ENCODE assay signal across 18 cellular contexts in the genomic region with DNA sequence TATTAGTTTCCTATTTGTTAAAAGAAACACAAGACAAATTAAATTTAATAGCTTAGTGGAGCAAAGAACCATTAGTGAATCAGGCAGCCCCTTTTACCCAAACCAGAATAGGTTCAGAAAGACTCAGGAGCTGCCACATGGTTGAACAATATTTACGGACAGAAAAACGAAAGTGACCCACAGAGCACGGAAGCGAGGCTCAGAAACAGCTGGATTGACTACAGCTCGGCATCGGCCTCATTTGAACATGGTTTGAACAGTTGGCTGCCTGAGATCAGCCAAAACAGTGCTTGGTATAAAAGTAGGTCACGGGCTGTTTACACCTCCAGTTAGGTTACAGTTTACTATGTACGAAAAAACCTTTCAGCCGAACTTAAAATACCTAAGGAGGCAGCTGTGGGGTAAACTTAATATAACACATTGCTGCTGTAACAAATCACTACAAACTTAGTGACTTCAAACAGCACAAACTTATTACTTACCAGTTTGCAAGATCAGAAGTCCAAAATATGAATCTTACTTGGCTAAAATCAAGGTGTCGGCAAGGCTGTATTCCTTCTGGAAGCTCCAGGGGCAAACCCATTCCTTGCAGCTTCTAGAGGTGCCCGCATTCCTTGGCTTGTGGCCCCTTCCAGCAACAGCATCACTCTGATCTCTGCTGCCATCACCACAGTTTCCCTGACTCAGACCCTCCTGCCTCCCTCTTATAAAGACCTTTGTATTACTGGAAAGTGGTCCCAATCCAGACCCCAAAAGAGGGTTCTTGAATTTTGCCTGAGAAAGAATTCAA. TPM values are rescaled to one million over a fixed set of nuclear protein-coding genes. Genes with fewer than 3 reads are reported as not detected.
DNase-seq lines count a peak whose midpoint lies in the region; ATAC-seq, FAIRE-seq and TF ChIP-seq lines count a peak whose summit lies in the region.
"Had no signal": no experiment of that assay in that cellular context is flagged by ENCODE, and none has a peak within 500 bp of the region (broad histone marks: within the 10 kb centered on the region; RNA-seq: fewer than 3 reads in every experiment).

No MANE protein-coding gene starts in this region.

- POLR2A ChIA-PET in HepG2 (lab: Yijun Ruan, JAX): no interaction called here

- H3K79me2 ChIP-seq in HepG2 (ENCODE audit: insufficient read depth, low read length): no peaks in the 10 kb centered on the region
- H3K79me2 ChIP-seq in GM23338 (replicated peaks; ENCODE audit: insufficient read depth): no peaks in the 10 kb centered on the region

- H3K27me3 Mint-ChIP-seq in GM23338 (ENCODE audit: insufficient read depth, low read depth, poor library complexity): peaks cover 7% of the 10 kb centered on the region

- H3F3A ChIP-seq in GM23338 (replicated peaks; ENCODE audit: low read depth): no peaks in the 10 kb centered on the region

- CTCF ChIA-PET in HepG2 (lab: Yijun Ruan, JAX; ENCODE audit: low intra/inter-chr PET ratio, low total read pairs): no interaction called here

- in situ Hi-C loops in HepG2 (cut with HindIII; ENCODE audit: extremely low pct_ligation_motif_present, low pct_unique_long_range_greater_than_20kb): no loop called here
- in situ Hi-C loops in GM13977 (cut with MboI; ENCODE audit: low pct_unique_long_range_greater_than_20kb, low sequenced_read_pairs, unreplicated experiment): no loop called here

- TF ChIP-seq EP300 in HepG2 (IDR thresholded peaks at IDR 0.05; ENCODE audit: low read depth in 2 of 2, low read length in 2 of 2) (no peak), HepG2 (CRISPR knock-in tag; IDR thresholded peaks at IDR 0.05; ENCODE audit: borderline replicate concordance) (no peak)

- H3K36me3 ChIP-seq in HepG2 (replicated peaks in 1 of 2; ENCODE audit: control insufficient read depth in 1 of 2, insufficient read depth in 2 of 2, low read length in 2 of 2) (no peaks in the 10 kb centered on the region), right lobe of liver (no peaks in the 10 kb centered on the region), neutrophil (peaks cover 73% of the 10 kb centered on the region), GM23338 (ENCODE audit: insufficient read depth) (no peaks in the 10 kb centered on the region)
- H3K36me3 ChIP-seq: BLaER1 had no signal

- no peak overlapping the region for H3K9ac ChIP-seq in HepG2 (ENCODE audit: insufficient read depth, low read depth, low read length)
- H3K9ac ChIP-seq: BLaER1, GM23248 had no signal

- H3K4me3 ChIP-seq in HepG2 (replicated peaks in 1 of 3; ENCODE audit: insufficient read depth in 1 of 3, low read depth in 2 of 3, low read length in 3 of 3) (peak overlapping the region in 2 of 3 experiments; percentile 15 to 39; a peak in 3 of 6 replicates), right lobe of liver (no peak overlapping the region), neutrophil (ENCODE audit: low read depth in 1 of 2, low read length in 1 of 2) (no peak overlapping the region), GM23338 (no peak overlapping the region)
- H3K4me3 ChIP-seq: BLaER1, GM23248 had no signal

- H3K27me3 ChIP-seq in HepG2 (ENCODE audit: control insufficient read depth in 1 of 2, insufficient read depth in 2 of 2, low read length in 2 of 2) (peaks cover 1 to 14% of the 10 kb centered on the region in 2 experiments; a peak in 3 of 5 replicates), right lobe of liver (no peaks in the 10 kb centered on the region), neutrophil (no peaks in the 10 kb centered on the region), GM23338 (ENCODE audit: insufficient read depth) (no peaks in the 10 kb centered on the region)
- H3K27me3 ChIP-seq: BLaER1 had no signal

- H2AFZ ChIP-seq in HepG2 (ENCODE audit: low read length) (peak overlapping the region; percentile 19), GM23338 (no peak overlapping the region)
- H2AFZ ChIP-seq: GM23248 had no signal

- H3K9me3 ChIP-seq in HepG2 (ENCODE audit: low read length) (peaks cover 7% of the 10 kb centered on the region; the same call in 1 of the 2 replicates), right lobe of liver (no peaks in the 10 kb centered on the region), neutrophil (no peaks in the 10 kb centered on the region)
- H3K9me3 ChIP-seq: BLaER1, Caco-2 had no signal

- no peak for FAIRE-seq in HepG2 (lab: Jason Lieb, UNC)
- FAIRE-seq: GM18507 had no signal

- TF ChIP-seq CTCF in HepG2 (CRISPR knock-in tag; IDR thresholded peaks at IDR 0.05): no peak
- TF ChIP-seq CTCF in right lobe of liver (IDR thresholded peaks at IDR 0.05): no peak
- no peak for TF ChIP-seq CTCF in neutrophil (IDR thresholded peaks at IDR 0.05)
- TF ChIP-seq CTCF in GM23338 (conservative IDR thresholded peaks at IDR 0.05; ENCODE audit: low read depth in 2 of 2): no peak
- no peak for TF ChIP-seq CTCF in GM13977 (IDR thresholded peaks at IDR 0.05; ENCODE audit: extremely low read depth, insufficient read depth, missing control alignments)

- 23% methylated on average over 11 of the region's 11 CpGs for WGBS in HepG2 (ENCODE audit: low lambda C conversion rate)
- 79% methylated on average over 10 of the region's 11 CpGs for WGBS in right lobe of liver (ENCODE audit: insufficient coverage, low coverage, low lambda C conversion rate, missing lambda C conversion rate)

- no peak overlapping the region for H3K27ac ChIP-seq in HepG2 (ENCODE audit: extremely low read length, insufficient read depth, low read length)
- H3K27ac ChIP-seq in right lobe of liver: no peak overlapping the region
- H3K27ac ChIP-seq in neutrophil: peak overlapping the region; percentile 77
- no peak overlapping the region for H3K27ac ChIP-seq in GM23338 (ENCODE audit: low read depth)
- H3K27ac ChIP-seq: BLaER1, GM23248 had no signal

- no TSS peak for BruUV-seq in HepG2 (replicated peaks; lab: Mats Ljungman, UMichigan)

- DNase-seq in HepG2 (ENCODE audit: low spot score) (no peak), right lobe of liver (no peak), RPMI8226 (peak; percentile 59), GM23338 (ENCODE audit: low spot score) (no peak), GM13977 (ENCODE audit: low spot score) (no peak)
- DNase-seq: 8988T; AML-193; Caco-2; CD8-positive, alpha-beta memory T cell; DMS53; GM23248; H7 had no signal

- TF ChIP-seq POLR2A in HepG2 (IDR thresholded peaks at IDR 0.05; ENCODE audit: insufficient read depth in 1 of 2, low read depth in 2 of 2, low read length in 2 of 2): no peak
- TF ChIP-seq POLR2A in right lobe of liver (IDR thresholded peaks at IDR 0.05): no peak

- ATAC-seq in HepG2: no peak
- no peak for ATAC-seq in right lobe of liver
- no peak for ATAC-seq in HG03135 (IDR thresholded peaks at IDR 0.05; ENCODE audit: unreplicated experiment)
- no peak for ATAC-seq in GM23338
- no peak for ATAC-seq in GM21447 (IDR thresholded peaks at IDR 0.05; ENCODE audit: unreplicated experiment)

- H3K4me1 Mint-ChIP-seq in GM23338: peaks cover 27% of the 10 kb centered on the region
- H3K4me1 Mint-ChIP-seq: CD8-positive, alpha-beta memory T cell had no signal

- TF ChIP-seq RAD21 in HepG2 (CRISPR knock-in tag; IDR thresholded peaks at IDR 0.05): no peak

- intact Hi-C loops in HepG2 (cut with micrococcal nuclease; ENCODE audit: unreplicated experiment) (no loop called here), right lobe of liver (cut with DNase I) (no loop called here)

- peak overlapping the region; percentile 56 for H3K4me2 ChIP-seq in HepG2 (ENCODE audit: low read depth, low read length)
- H3K4me2 ChIP-seq in GM23338: no peak overlapping the region
- H3K4me2 ChIP-seq: BLaER1 had no signal

- H3K4me1 ChIP-seq in HepG2 (ENCODE audit: insufficient read depth, low read length) (no peaks in the 10 kb centered on the region), right lobe of liver (no peaks in the 10 kb centered on the region), neutrophil (ENCODE audit: control insufficient read depth in 1 of 2, insufficient read depth in 1 of 2, low read depth in 1 of 2, low read length in 1 of 2) (peaks cover 61 to 84% of the 10 kb centered on the region in 2 experiments), GM23338 (ENCODE audit: insufficient read depth) (peaks cover 18% of the 10 kb centered on the region; the same call in 1 of the 2 replicates)
- H3K4me1 ChIP-seq: BLaER1 had no signal

- H3K36me3 Mint-ChIP-seq in GM23338 (ENCODE audit: low read depth): no peaks in the 10 kb centered on the region
- H3K36me3 Mint-ChIP-seq: CD8-positive, alpha-beta memory T cell had no signal

- H4K20me1 ChIP-seq in HepG2 (ENCODE audit: insufficient read depth, low read length) (no peaks in the 10 kb centered on the region), GM23338 (replicated peaks; ENCODE audit: insufficient read depth) (no peaks in the 10 kb centered on the region)
- H4K20me1 ChIP-seq: BLaER1 had no signal

- H3K9me3 Mint-ChIP-seq in GM23338: peaks cover 11% of the 10 kb centered on the region; the same call in 2 of the 3 replicates

- H3K9me2 ChIP-seq in GM23338 (ENCODE audit: insufficient read depth): 0 out of 2 replicates have a peak, but pooled peaks cover 5% of the 10 kb centered on the region

- H3K4me3 Mint-ChIP-seq in GM23338: no peak overlapping the region
- H3K4me3 Mint-ChIP-seq: CD8-positive, alpha-beta memory T cell had no signal

- H3K27ac Mint-ChIP-seq in GM23338: no peak overlapping the region
- H3K27ac Mint-ChIP-seq: CD8-positive, alpha-beta memory T cell had no signal

RNA-seq across cellular contexts. Expression of a gene that starts 11.8 kb away (rescaled TPM):
- total RNA-seq in HepG2 (2016; rRNA removed; fragmentation: Illumina TruSeq; extraction: Trizol) (0.04 TPM in 1 of 2 replicates, not detected in the other), right lobe of liver (1 to 10 TPM in 4 of 6 experiments, under 1 TPM in 2; 0.12 to 4.7 (median 1.4) TPM)
- total RNA-seq in HepG2 (2016; cell fraction: cytosol; rRNA removed; fragmentation: Illumina TruSeq; extraction: Trizol; ENCODE audit: low read depth): not detected in 2 replicates
- not detected in 2 replicates for total RNA-seq in HepG2 (2016; cell fraction: insoluble cytoplasmic fraction; rRNA removed; fragmentation: Illumina TruSeq; extraction: Trizol)
- not detected in 2 replicates for total RNA-seq in HepG2 (2016; cell fraction: membrane; rRNA removed; fragmentation: Illumina TruSeq; extraction: Trizol)
- not detected in 2 replicates for total RNA-seq in HepG2 (2016; cell fraction: nucleus; rRNA removed; fragmentation: Illumina TruSeq; extraction: Trizol)
- polyA plus RNA-seq in HepG2 (2011; rRNA removed) (0.04 TPM in 1 of 2 replicates, not detected in the other), GM23338 (2016; fragmentation: Nextera tagmentation; extraction: Ambion mirVana) (0.45 TPM in 1 of 2 replicates, not detected in the other)
- 0.04 TPM in 1 of 2 replicates, not detected in the other for polyA plus RNA-seq in HepG2 (2011; cell fraction: cytosol; rRNA removed)
- not detected in 2 replicates for polyA plus RNA-seq in HepG2 (2011; cell fraction: nucleus; rRNA removed)
- polyA plus RNA-seq in HepG2 (2012): not detected in 2 replicates
- polyA plus RNA-seq in HepG2 (2016; cell fraction: cytosol; fragmentation: Illumina TruSeq; extraction: Trizol; ENCODE audit: low read depth): not detected in 2 replicates
- polyA plus RNA-seq in HepG2 (2016; cell fraction: insoluble cytoplasmic fraction; fragmentation: Illumina TruSeq; extraction: Trizol; ENCODE audit: low read depth): not detected in 2 replicates
- polyA plus RNA-seq in HepG2 (2016; cell fraction: membrane; fragmentation: Illumina TruSeq; extraction: Trizol; ENCODE audit: low read depth): not detected in 2 replicates
- not detected in 2 replicates for polyA plus RNA-seq in HepG2 (2016; cell fraction: nucleus; fragmentation: Illumina TruSeq; extraction: Trizol; ENCODE audit: insufficient read depth, low read depth)
- not detected in 2 replicates for polyA minus RNA-seq in HepG2 (2011; rRNA and poly(A)+ RNA removed; ENCODE audit: low replicate concordance)
- polyA minus RNA-seq in HepG2 (2011; cell fraction: cytosol; rRNA and poly(A)+ RNA removed): not detected in 2 replicates
- not detected in 2 replicates for polyA minus RNA-seq in HepG2 (2011; cell fraction: nucleus; rRNA and poly(A)+ RNA removed)
- 0.08 and 0.52 TPM in 2 replicates for total RNA-seq in GM23338 (2014; rRNA removed; shearing (Covaris generic))
- total RNA-seq: Caco-2, GM23248, HT-29 had no signal
- polyA plus RNA-seq: GM23248 had no signal

RNA-seq across cellular contexts. Expression of a gene that starts 52.2 kb away (rescaled TPM):
- total RNA-seq in HepG2 (2016; rRNA removed; fragmentation: Illumina TruSeq; extraction: Trizol) (not detected in 2 replicates), right lobe of liver (not detected)
- not detected in 2 replicates for total RNA-seq in HepG2 (2016; cell fraction: cytosol; rRNA removed; fragmentation: Illumina TruSeq; extraction: Trizol; ENCODE audit: low read depth)
- total RNA-seq in HepG2 (2016; cell fraction: insoluble cytoplasmic fraction; rRNA removed; fragmentation: Illumina TruSeq; extraction: Trizol): not detected in 2 replicates
- not detected in 2 replicates for total RNA-seq in HepG2 (2016; cell fraction: membrane; rRNA removed; fragmentation: Illumina TruSeq; extraction: Trizol)
- not detected in 2 replicates for total RNA-seq in HepG2 (2016; cell fraction: nucleus; rRNA removed; fragmentation: Illumina TruSeq; extraction: Trizol)
- polyA plus RNA-seq in HepG2 (2011; rRNA removed) (not detected in 2 replicates), GM23338 (2016; fragmentation: Nextera tagmentation; extraction: Ambion mirVana) (not detected in 2 replicates)
- polyA plus RNA-seq in HepG2 (2011; cell fraction: cytosol; rRNA removed): 0.03 TPM in 1 of 2 replicates, not detected in the other
- not detected in 2 replicates for polyA plus RNA-seq in HepG2 (2011; cell fraction: nucleus; rRNA removed)
- polyA plus RNA-seq in HepG2 (2012): not detected in 2 replicates
- not detected in 2 replicates for polyA plus RNA-seq in HepG2 (2016; cell fraction: cytosol; fragmentation: Illumina TruSeq; extraction: Trizol; ENCODE audit: low read depth)
- not detected in 2 replicates for polyA plus RNA-seq in HepG2 (2016; cell fraction: insoluble cytoplasmic fraction; fragmentation: Illumina TruSeq; extraction: Trizol; ENCODE audit: low read depth)
- polyA plus RNA-seq in HepG2 (2016; cell fraction: membrane; fragmentation: Illumina TruSeq; extraction: Trizol; ENCODE audit: low read depth): not detected in 2 replicates
- not detected in 2 replicates for polyA plus RNA-seq in HepG2 (2016; cell fraction: nucleus; fragmentation: Illumina TruSeq; extraction: Trizol; ENCODE audit: insufficient read depth, low read depth)
- polyA minus RNA-seq in HepG2 (2011; rRNA and poly(A)+ RNA removed; ENCODE audit: low replicate concordance): not detected in 2 replicates
- not detected in 2 replicates for polyA minus RNA-seq in HepG2 (2011; cell fraction: cytosol; rRNA and poly(A)+ RNA removed)
- not detected in 2 replicates for polyA minus RNA-seq in HepG2 (2011; cell fraction: nucleus; rRNA and poly(A)+ RNA removed)
- total RNA-seq in GM23338 (2014; rRNA removed; shearing (Covaris generic)): not detected in 2 replicates
- total RNA-seq: Caco-2; CD8-positive, alpha-beta memory T cell; GM23248; H7; HT-29 had no signal
- polyA plus RNA-seq: CD8-positive, alpha-beta memory T cell; GM23248 had no signal

Comparison
In these comparisons a context has a peak if more than half of its experiments do, and no peak if none do; other contexts are left out.
1. H3K4me3 ChIP-seq: peak in HepG2 (2 of 3); none in right lobe of liver (0 of 3), neutrophil (0 of 2) and GM23338 (single experiment).